8 cellular contexts compared by ENCODE assay signal in the genomic region with DNA sequence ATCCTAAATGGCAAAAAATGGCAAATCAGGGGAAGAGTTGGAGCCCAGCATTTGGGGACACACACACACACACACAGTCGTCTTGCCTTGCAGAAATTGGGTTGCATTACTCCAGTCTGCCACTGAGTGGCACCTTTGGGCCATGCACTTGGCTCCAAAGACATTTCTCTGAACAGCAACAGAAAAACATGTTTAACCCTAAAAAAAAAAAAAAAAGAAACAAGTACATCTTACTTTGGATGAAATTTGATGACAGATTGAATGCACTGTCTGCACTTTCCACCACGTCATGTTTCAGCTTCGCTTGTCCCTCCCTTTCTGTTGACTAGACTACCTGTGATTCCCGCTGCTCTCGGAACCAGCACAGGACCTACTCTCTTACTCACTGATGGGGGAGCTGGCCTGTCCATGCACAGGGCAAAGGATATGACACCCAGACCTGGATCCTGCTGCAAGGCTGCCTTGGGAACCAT.
DNase-seq lines count a peak whose midpoint lies in the region; ATAC-seq and TF ChIP-seq lines count a peak whose summit lies in the region.

No MANE protein-coding gene starts in this region.

- no peak overlapping the region for H3K4me3 ChIP-seq in choroid plexus epithelial cell (ENCODE audit: low read depth, low read length)
- no peak overlapping the region for H3K4me3 ChIP-seq in right lobe of liver

- POLR2A ChIA-PET in activated CD4-positive, alpha-beta T cell treated with anti-CD3 and anti-CD28 coated beads for 36 hours (lab: Charles Lee): interaction anchor here (0.6 kb wide), 1 partner anchor 1117 kb away, joined by 3 read pairs; no protein-coding TSS in a partner anchor

- 39% methylated on average over 5 of the region's 5 CpGs for WGBS in right lobe of liver (ENCODE audit: insufficient coverage, low coverage, low lambda C conversion rate, missing lambda C conversion rate)

- intact Hi-C loops in activated CD4-positive, alpha-beta T cell treated with anti-CD3 and anti-CD28 coated beads for 36 hours (cut with DNase I, micrococcal nuclease): loop anchor here (1.0 to 5.0 kb wide), 4 partner anchors 75 to 950 kb away; no protein-coding TSS in a partner anchor
- intact Hi-C loops in right lobe of liver (cut with DNase I): loop anchor here (5.0 kb wide), 1 partner anchor 390 kb away; no protein-coding TSS in a partner anchor

- no peak overlapping the region for H3K27ac Mint-ChIP-seq in activated CD4-positive, alpha-beta T cell treated with anti-CD3 and anti-CD28 coated beads for 36 hours

- CTCF ChIA-PET in activated CD4-positive, alpha-beta T cell treated with anti-CD3 and anti-CD28 coated beads for 36 hours (lab: Charles Lee): interaction anchor here (0.6 to 11.1 kb wide), 23 partner anchors 9 to 823 kb away, joined by 3 to 166 read pairs (median 3); a partner anchor contains a TSS

- DNase-seq in NCI-H82 (lab: John Stamatoyannopoulos, UW): peak; percentile 50
- DNase-seq in NCI-H82 treated with DMSO at 0.1 percent for 48 hours (lab: John Stamatoyannopoulos, UW; ENCODE audit: unreplicated experiment): no peak
- peak; percentile 67 for DNase-seq in NCI-H2171 (lab: John Stamatoyannopoulos, UW)
- peak; percentile 83 for DNase-seq in activated CD4-positive, alpha-beta T cell treated with anti-CD3 and anti-CD28 coated beads for 36 hours
- DNase-seq in choroid plexus epithelial cell (ENCODE audit: low read depth): peak; percentile 93
- DNase-seq in right lobe of liver: peak in 1 of 3 donors; percentile 61
- DNase-seq in stimulated activated CD4-positive, alpha-beta T cell treated with anti-CD3 and anti-CD28 coated beads, TNF-alpha, amount 100 ng/mL, for 48 hours (ENCODE audit: low read depth in 3 of 3): peak; percentile 29 to 62 (median 43)
- no peak for DNase-seq in GF-D8 (lab: John Stamatoyannopoulos, UW)

- H3K36me3 ChIP-seq in right lobe of liver: no peaks in the 10 kb centered on the region

- TF ChIP-seq CTCF in choroid plexus epithelial cell (conservative IDR thresholded peaks at IDR 0.05; ENCODE audit: low read depth, low read length) (peak; percentile 95), right lobe of liver (IDR thresholded peaks at IDR 0.05) (peak; percentile 84 to 94 (median 84))

- no peak for TF ChIP-seq POLR2A in right lobe of liver (IDR thresholded peaks at IDR 0.05)

- H3K36me3 Mint-ChIP-seq in activated CD4-positive, alpha-beta T cell treated with anti-CD3 and anti-CD28 coated beads for 36 hours (ENCODE audit: low read depth): peaks cover 2% of the 10 kb centered on the region

- no peak overlapping the region for H3K27ac ChIP-seq in right lobe of liver

- no peaks in the 10 kb centered on the region for H3K4me1 ChIP-seq in right lobe of liver

- H3K4me3 Mint-ChIP-seq in activated CD4-positive, alpha-beta T cell treated with anti-CD3 and anti-CD28 coated beads for 36 hours: no peak overlapping the region

- H3K9me3 ChIP-seq in right lobe of liver: no peaks in the 10 kb centered on the region

- H3K27me3 Mint-ChIP-seq in activated CD4-positive, alpha-beta T cell treated with anti-CD3 and anti-CD28 coated beads for 36 hours: no peaks in the 10 kb centered on the region

- H3K4me1 Mint-ChIP-seq in activated CD4-positive, alpha-beta T cell treated with anti-CD3 and anti-CD28 coated beads for 36 hours: peaks cover 53% of the 10 kb centered on the region

- no peaks in the 10 kb centered on the region for H3K27me3 ChIP-seq in right lobe of liver

- ATAC-seq in activated CD4-positive, alpha-beta T cell treated with anti-CD3 and anti-CD28 coated beads for 36 hours: no peak
- peak; percentile 84 to 92 (median 90) for ATAC-seq in right lobe of liver

- H3K9me3 Mint-ChIP-seq in activated CD4-positive, alpha-beta T cell treated with anti-CD3 and anti-CD28 coated beads for 36 hours (ENCODE audit: low read depth): peaks cover 10% of the 10 kb centered on the region

Comparison
In these comparisons a context has a peak if more than half of its experiments do, and no peak if none do; other contexts are left out.
1. DNase-seq: peak in NCI-H82 (single experiment), NCI-H2171 (single experiment), activated CD4-positive, alpha-beta T cell treated with anti-CD3 and anti-CD28 coated beads for 36 hours (single experiment), choroid plexus epithelial cell (single experiment) and stimulated activated CD4-positive, alpha-beta T cell treated with anti-CD3 and anti-CD28 coated beads, TNF-alpha, amount 100 ng/mL, for 48 hours (3 of 3); none in NCI-H82 treated with DMSO at 0.1 percent for 48 hours (single experiment) and GF-D8 (single experiment).